In the genomic region with DNA sequence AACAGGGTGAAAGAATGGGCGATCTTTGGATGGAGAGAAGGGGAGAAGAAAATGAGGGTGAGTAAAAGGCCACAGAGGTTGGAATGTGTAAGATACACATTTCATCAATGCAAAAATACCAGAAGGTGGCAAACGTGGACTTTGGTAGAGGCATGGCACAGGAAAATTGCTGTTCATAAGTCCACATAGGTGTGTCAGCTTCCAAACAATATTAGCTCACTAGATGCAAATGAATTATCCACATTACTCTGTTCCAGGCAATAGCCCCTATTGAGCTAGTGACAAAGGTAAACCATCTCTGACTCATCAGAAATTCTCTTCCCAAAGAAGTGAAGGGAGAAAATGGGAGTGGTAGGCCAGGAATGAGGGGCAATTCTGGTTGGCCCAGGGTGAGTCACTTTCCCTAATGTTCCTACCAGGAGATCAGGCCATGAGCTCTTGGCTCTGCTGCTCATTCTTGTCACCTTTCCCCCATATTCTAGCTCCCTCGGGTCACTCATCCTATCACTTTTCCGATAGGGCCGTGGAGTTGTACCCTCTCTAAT, we compare ENCODE assay signal across 28 cellular contexts. TPM values are rescaled to one million over a fixed set of nuclear protein-coding genes. Genes with fewer than 3 reads are reported as not detected.
DNase-seq lines count a peak whose midpoint lies in the region; ATAC-seq and TF ChIP-seq lines count a peak whose summit lies in the region.
"Had no signal": no experiment of that assay in that cellular context is flagged by ENCODE, and none has a peak within 500 bp of the region (broad histone marks: within the 10 kb centered on the region; RNA-seq: fewer than 3 reads in every experiment).

No MANE protein-coding gene starts in this region.

- TF ChIP-seq CTCF in MCF 10A (IDR thresholded peaks at IDR 0.05; ENCODE audit: unreplicated experiment) (no peak), breast epithelium (IDR thresholded peaks at IDR 0.05) (no peak), CD14-positive monocyte (IDR thresholded peaks at IDR 0.05) (no peak)

- H3K36me3 ChIP-seq in breast epithelium: no peaks in the 10 kb centered on the region
- H3K36me3 ChIP-seq: brain microvascular endothelial cell, SJSA1, thoracic aorta had no signal

- no peak for TF ChIP-seq POLR2A in breast epithelium (IDR thresholded peaks at IDR 0.05)

- ATAC-seq in esophagus mucosa: peak; percentile 71
- no peak for ATAC-seq in stimulated activated naive CD8-positive, alpha-beta T cell treated with anti-CD3 and anti-CD28 coated beads, Interleukin-15, Interleukin-2, amounts not matched to agents 100 U/mL and 50 U/mL, for 24 hours
- ATAC-seq: naive thymus-derived CD4-positive, alpha-beta T cell; stimulated activated memory B cell treated with anti-CD40 and anti-IgM and Interleukin-4, amounts not matched to agents 10 μg/mL and 1 μg/mL and 100 μg/mL, for 72 hours had no signal

- H3K4me1 Mint-ChIP-seq in MCF 10A (ENCODE audit: insufficient read depth, unreplicated experiment) (peaks cover 58% of the 10 kb centered on the region), CD14-positive monocyte (peaks cover 2% of the 10 kb centered on the region)
- H3K4me1 Mint-ChIP-seq: memory B cell; stimulated activated memory B cell treated with anti-CD40 and anti-IgM and Interleukin-4, amounts not matched to agents 10 μg/mL and 1 μg/mL and 100 μg/mL, for 72 hours had no signal

- H3K36me3 Mint-ChIP-seq in MCF 10A (ENCODE audit: insufficient read depth, unreplicated experiment) (no peaks in the 10 kb centered on the region), CD14-positive monocyte (no peaks in the 10 kb centered on the region)
- H3K36me3 Mint-ChIP-seq: IgD-negative memory B cell; memory B cell; stimulated activated memory B cell treated with anti-CD40 and anti-IgM and Interleukin-4, amounts not matched to agents 10 μg/mL and 1 μg/mL and 100 μg/mL, for 72 hours had no signal

- H3K4me3 ChIP-seq in breast epithelium: no peak overlapping the region
- H3K4me3 ChIP-seq: SJSA1, thoracic aorta had no signal

- H3K9me3 Mint-ChIP-seq in MCF 10A (ENCODE audit: unreplicated experiment) (no peaks in the 10 kb centered on the region), CD14-positive monocyte (no peaks in the 10 kb centered on the region)
- H3K9me3 Mint-ChIP-seq: CD4-positive, alpha-beta T cell; endodermal cell; naive thymus-derived CD4-positive, alpha-beta T cell; stimulated activated memory B cell treated with anti-CD40 and anti-IgM and Interleukin-4, amounts not matched to agents 10 μg/mL and 1 μg/mL and 100 μg/mL, for 72 hours had no signal

- POLR2A ChIA-PET in MCF 10A (lab: Yijun Ruan, JAX): interaction anchor here (0.6 to 1.2 kb wide), 3 partner anchors 12 to 50 kb away, joined by 3 to 13 read pairs (median 8); a partner anchor contains a TSS

- no peaks in the 10 kb centered on the region for H3K4me1 ChIP-seq in breast epithelium
- H3K4me1 ChIP-seq: SJSA1 had no signal

- CTCF ChIA-PET in MCF 10A (lab: Yijun Ruan, JAX): interaction anchor here (0.7 to 1.3 kb wide), 9 partner anchors 10 to 287 kb away, joined by 3 to 20 read pairs (median 4); no protein-coding TSS in a partner anchor

- peak overlapping the region in 1 of 2 donors; percentile 13 for H3K27ac ChIP-seq in breast epithelium
- H3K27ac ChIP-seq: brain microvascular endothelial cell, SJSA1, thoracic aorta had no signal

- H3K27ac Mint-ChIP-seq in MCF 10A (ENCODE audit: low read depth, unreplicated experiment): peak overlapping the region; percentile 28
- H3K27ac Mint-ChIP-seq in CD14-positive monocyte: no peak overlapping the region
- H3K27ac Mint-ChIP-seq: CD4-positive, alpha-beta T cell; endodermal cell; memory B cell; naive thymus-derived CD4-positive, alpha-beta T cell; stimulated activated memory B cell treated with anti-CD40 and anti-IgM and Interleukin-4, amounts not matched to agents 10 μg/mL and 1 μg/mL and 100 μg/mL, for 72 hours had no signal

- DNase-seq in MCF 10A (ENCODE audit: unreplicated experiment) (peak; percentile 62), breast epithelium (ENCODE audit: low spot score in 2 of 2) (no peak), mucosa of gallbladder (ENCODE audit: low spot score) (peak; percentile 25), NCI-H2029 treated with DMSO at 0.1 percent for 48 hours (lab: John Stamatoyannopoulos, UW) (no peak), CD14-positive monocyte (ENCODE audit: low spot score) (no peak), NCI-H1105 treated with DMSO at 0.1 percent for 48 hours (lab: John Stamatoyannopoulos, UW) (no peak)
- DNase-seq in stimulated activated naive CD8-positive, alpha-beta T cell treated with anti-CD3 and anti-CD28 coated beads, Interleukin-15, Interleukin-2, amounts not matched to agents 100 U/mL and 50 U/mL, for 24 hours: no peak
- DNase-seq: 8988T; activated CD4-positive, alpha-beta T cell treated with anti-CD3 and anti-CD28 coated beads for 4 hours; activated CD8-positive, alpha-beta memory T cell treated with anti-CD3 and anti-CD28 coated beads for 24 hours; activated gamma-delta T cell treated with Interleukin-2 at 50 U/mL for 16 hours; activated T-cell treated with anti-CD3 and anti-CD28 coated beads, Interleukin-2, amount 50 U/mL, for 1 hour; brain microvascular endothelial cell; CD4-positive, alpha-beta T cell; endodermal cell; naive thymus-derived CD4-positive, alpha-beta T cell; NCI-H2081 treated with DMSO at 0.1 percent for 48 hours; NCI-H446; occipital lobe had no signal

- H3K27me3 Mint-ChIP-seq in MCF 10A (ENCODE audit: insufficient read depth, unreplicated experiment) (no peaks in the 10 kb centered on the region), CD14-positive monocyte (ENCODE audit: low read depth in 3 of 3) (peaks cover 1 to 6% (median 5%) of the 10 kb centered on the region in 3 donors)

- H3K27me3 ChIP-seq in breast epithelium: no peaks in the 10 kb centered on the region
- H3K27me3 ChIP-seq: SJSA1 had no signal

- intact Hi-C loops in MCF 10A (cut with micrococcal nuclease): no loop called here
- intact Hi-C loops in breast epithelium (cut with DNase I; ENCODE audit: low total_unique reads): no loop called here
- intact Hi-C loops in CD14-positive monocyte (cut with micrococcal nuclease): no loop called here

- H3K9me3 ChIP-seq in breast epithelium: no peaks in the 10 kb centered on the region
- H3K9me3 ChIP-seq: SJSA1, thoracic aorta had no signal

- H3K4me3 Mint-ChIP-seq in MCF 10A (ENCODE audit: unreplicated experiment) (no peak overlapping the region), CD14-positive monocyte (no peak overlapping the region)
- H3K4me3 Mint-ChIP-seq: CD4-positive, alpha-beta T cell; endodermal cell; IgD-negative memory B cell; memory B cell; naive thymus-derived CD4-positive, alpha-beta T cell; stimulated activated memory B cell treated with anti-CD40 and anti-IgM and Interleukin-4, amounts not matched to agents 10 μg/mL and 1 μg/mL and 100 μg/mL, for 72 hours had no signal

- no TSS peak for BruUV-seq in MCF 10A (replicated peaks; lab: Mats Ljungman, UMichigan)

RNA-seq across cellular contexts. Expression of a gene that starts 19.9 kb away (rescaled TPM):
- total RNA-seq in MCF 10A (2022) (0.42 and 0.61 TPM in 2 replicates), breast epithelium (10 to 100 TPM in 1 of 3 donors, 1 to 10 TPM in 2; 1.8 to 15.8 (median 6.9) TPM), esophagus mucosa (1.1 TPM), mucosa of gallbladder (5.0 TPM)
- not detected for polyA plus RNA-seq in CD14-positive monocyte
- total RNA-seq: SJSA1 had no signal
- polyA plus RNA-seq: IgD-negative memory B cell; naive thymus-derived CD4-positive, alpha-beta T cell had no signal

RNA-seq across cellular contexts. Expression of a gene that starts 24.9 kb away (rescaled TPM):
- total RNA-seq in MCF 10A (2022): 140 and 161 TPM in 2 replicates
- total RNA-seq in breast epithelium: 100 to 1,000 TPM; 131 to 185 (median 148) TPM
- 114 TPM for total RNA-seq in esophagus mucosa
- total RNA-seq in mucosa of gallbladder: 96.7 TPM
- polyA plus RNA-seq in CD14-positive monocyte: 100 to 1,000 TPM; 104 to 115 TPM

RNA-seq across cellular contexts. Expression of a gene that starts 46.5 kb away (rescaled TPM):
- not detected in 2 replicates for total RNA-seq in MCF 10A (2022)
- total RNA-seq in breast epithelium: not detected
- total RNA-seq in esophagus mucosa: not detected
- 2.8 TPM for total RNA-seq in mucosa of gallbladder
- polyA plus RNA-seq in CD14-positive monocyte: not detected
- total RNA-seq: CD4-positive, alpha-beta T cell; endodermal cell; fibroblast of lung; kidney epithelial cell; naive thymus-derived CD4-positive, alpha-beta T cell; occipital lobe; SJSA1; T-helper 1 cell treated with Interleukin-12 subunit alpha and Interleukin-12 subunit beta and Interleukin-4 antibody, amounts not matched to agents 30 ng/mL and 1 ng/mL, for 36 hours; thoracic aorta had no signal
- polyA plus RNA-seq: fibroblast of lung; IgD-negative memory B cell; naive thymus-derived CD4-positive, alpha-beta T cell had no signal

RNA-seq across cellular contexts. Expression of a gene that starts 56.1 kb away (rescaled TPM):
- 1.1 and 1.3 TPM in 2 replicates for total RNA-seq in MCF 10A (2022)
- total RNA-seq in breast epithelium: 1 to 10 TPM; 2.3 to 2.9 (median 2.9) TPM
- total RNA-seq in esophagus mucosa: not detected
- 1.4 TPM for total RNA-seq in mucosa of gallbladder
- 1 to 10 TPM in 1 of 2 donors, under 1 TPM in 1; 0.97 to 2.4 TPM for polyA plus RNA-seq in CD14-positive monocyte
- polyA plus RNA-seq: naive thymus-derived CD4-positive, alpha-beta T cell had no signal

Comparison
In these comparisons a context has a peak if more than half of its experiments do, and no peak if none do; other contexts are left out.
1. DNase-seq: peak in MCF 10A (single experiment) and mucosa of gallbladder (single experiment); none in breast epithelium (0 of 2), stimulated activated naive CD8-positive, alpha-beta T cell treated with anti-CD3 and anti-CD28 coated beads, Interleukin-15, Interleukin-2, amounts not matched to agents 100 U/mL and 50 U/mL, for 24 hours (single experiment), NCI-H2029 treated with DMSO at 0.1 percent for 48 hours (single experiment), CD14-positive monocyte (single experiment) and NCI-H1105 treated with DMSO at 0.1 percent for 48 hours (single experiment).